In genomic region chr14:106586098-106586704, GRCh38 we compare ENCODE assay signal across 9 cellular contexts.
DNase-seq lines count a peak whose midpoint lies in the region; ATAC-seq, FAIRE-seq and TF ChIP-seq lines count a peak whose summit lies in the region.
"Had no signal": no experiment of that assay in that cellular context is flagged by ENCODE, and none has a peak within 500 bp of the region (broad histone marks: within the 10 kb centered on the region; RNA-seq: fewer than 3 reads in every experiment).

No MANE protein-coding gene starts in this region.

- H3K23me2 ChIP-seq in H1 (ENCODE audit: low read depth, low read length): no peaks in the 10 kb centered on the region

- no peak for TF ChIP-seq POLR2A in H1 (IDR thresholded peaks at IDR 0.05; ENCODE audit: control extremely low read depth in 1 of 2, low read depth in 2 of 2, low read length in 2 of 2)

- no peak overlapping the region for H2BK12ac ChIP-seq in H1 (ENCODE audit: low read depth, low read length)

- H2BK5ac ChIP-seq in H1 (ENCODE audit: low read depth, low read length): no peak overlapping the region

- no peak overlapping the region for H2AK5ac ChIP-seq in H1 (ENCODE audit: low read depth, low read length)

- H4K20me1 ChIP-seq in H1 (replicated peaks in 1 of 2; ENCODE audit: control insufficient read depth in 1 of 2, insufficient read depth in 2 of 2, low read length in 2 of 2): no peaks in the 10 kb centered on the region

- H3K9ac ChIP-seq in H1 (replicated peaks in 1 of 4; ENCODE audit: extremely low read depth in 1 of 4, low read depth in 3 of 4, low read length in 3 of 4): no peak overlapping the region

- H3K79me1 ChIP-seq in H1 (ENCODE audit: low read depth, low read length): no peaks in the 10 kb centered on the region

- no peaks in the 10 kb centered on the region for H3K4me1 ChIP-seq in H1 (replicated peaks in 1 of 4; ENCODE audit: control insufficient read depth in 3 of 4, insufficient read depth in 4 of 4, low read length in 3 of 4)

- no peak overlapping the region for H3K23ac ChIP-seq in H1 (ENCODE audit: insufficient read length)

- H4K8ac ChIP-seq in H1 (ENCODE audit: extremely low read depth, insufficient read depth, low read length): no peak overlapping the region

- peak; percentile 18 for DNase-seq in KG1 (lab: John Stamatoyannopoulos, UW)
- DNase-seq in activated CD4-positive, CD25-positive, alpha-beta regulatory T cell treated with anti-CD3 and anti-CD28 coated beads, Interleukin-2, amount 50 U/mL, for 16 hours (ENCODE audit: low read depth, low spot score): peak; percentile 17
- peak in 1 of 2 experiments; percentile 49 for DNase-seq in H1 (ENCODE audit: low read depth in 1 of 2, low spot score in 2 of 2)
- peak; percentile 52 for DNase-seq in stimulated activated CD8-positive, alpha-beta memory T cell treated with anti-CD3 and anti-CD28 coated beads, Interleukin-4, amount 100 ng/mL, for 24 hours (ENCODE audit: low read depth)
- no peak for DNase-seq in NCI-H446 treated with DMSO at 0.1 percent for 48 hours (lab: John Stamatoyannopoulos, UW)

- no peaks in the 10 kb centered on the region for H3K79me2 ChIP-seq in H1 (ENCODE audit: control insufficient read depth in 1 of 2, insufficient read depth in 2 of 2, low read length in 2 of 2)

- H3K4ac ChIP-seq in H1 (replicated peaks; ENCODE audit: insufficient read length, low read depth, low read length): no peak overlapping the region

- H2AFZ ChIP-seq in H1 (ENCODE audit: low read length): no peak overlapping the region

- H2BK120ac ChIP-seq in H1 (replicated peaks; ENCODE audit: low read depth, low read length): no peak overlapping the region

- H3K27me3 ChIP-seq in H1 (replicated peaks in 1 of 4; ENCODE audit: control insufficient read depth in 3 of 4, extremely low read depth in 1 of 4, insufficient read depth in 3 of 4, low read length in 3 of 4): no peaks in the 10 kb centered on the region

- H4K5ac ChIP-seq in H1 (ENCODE audit: insufficient read length, low read depth, low read length): no peak overlapping the region

- H3K36me3 ChIP-seq in H1 (ENCODE audit: control insufficient read depth in 2 of 4, insufficient read depth in 4 of 4, low read length in 3 of 4): peaks cover 0 to 3% (median 0%) of the 10 kb centered on the region in 4 experiments; a peak in 1 of 8 replicates

- no peak for ATAC-seq in HG03196 (IDR thresholded peaks at IDR 0.05; ENCODE audit: unreplicated experiment)
- no peak for ATAC-seq in GM19328 (IDR thresholded peaks at IDR 0.05; ENCODE audit: unreplicated experiment)

- H3K18ac ChIP-seq in H1 (ENCODE audit: extremely low read depth, low read length): no peak overlapping the region

- peak; percentile 20; a peak in 2 of 4 replicates for TF ChIP-seq RAD21 in H1 (IDR thresholded peaks at IDR 0.05 in 1 of 2, conservative IDR thresholded peaks at IDR 0.05 in 1 of 2; ENCODE audit: low read depth in 2 of 2, low read length in 2 of 2)

- TF ChIP-seq CTCF in GM12875 (IDR thresholded peaks at IDR 0.05; ENCODE audit: borderline replicate concordance, insufficient read depth, low read depth, low read length): peak; percentile 89
- TF ChIP-seq CTCF in H1 (IDR thresholded peaks at IDR 0.05; ENCODE audit: control extremely low read depth in 1 of 3, insufficient read depth in 1 of 3, low read depth in 1 of 3, low read length in 3 of 3): peak; percentile 5 to 35 (median 15); a peak in 2 of 4 replicates

- no peak overlapping the region for H3K56ac ChIP-seq in H1 (replicated peaks; ENCODE audit: insufficient read length, low read depth, low read length)

- 75% methylated on average over 8 of the region's 8 CpGs; no CpG with 5 or more reads in 1 of the 2 experiments for WGBS in H1 (ENCODE audit: extremely low coverage in 1 of 2, insufficient coverage in 1 of 2, insufficient read length in 1 of 2, insufficient replicate concordance in 2 of 2, low coverage in 1 of 2, low lambda C conversion rate in 2 of 2, missing lambda C conversion rate in 1 of 2), 2 experiments

- CTCF ChIA-PET in H1 (lab: Charles Lee; ENCODE audit: partially characterized antibody): interaction anchor here (1.1 kb wide), 1 partner anchor 105 kb away, joined by 4 read pairs; no protein-coding TSS in a partner anchor

- H3K4me2 ChIP-seq in H1 (ENCODE audit: insufficient read depth in 1 of 2, low read depth in 2 of 2, low read length in 2 of 2): no peak overlapping the region

- no peak for TF ChIP-seq EP300 in H1 (IDR thresholded peaks at IDR 0.05; ENCODE audit: borderline replicate concordance in 1 of 2, low read depth in 2 of 2, low read length in 2 of 2)

- H3K9me3 ChIP-seq in H1 (ENCODE audit: insufficient read depth in 2 of 2, low read depth in 1 of 2, low read length in 1 of 2): peaks cover 80 to 86% of the 10 kb centered on the region in 2 experiments

- no peak for FAIRE-seq in H1 (lab: Jason Lieb, UNC)

- no peak overlapping the region for H3K14ac ChIP-seq in H1 (ENCODE audit: insufficient read length)

- H4K91ac ChIP-seq in H1 (replicated peaks; ENCODE audit: insufficient read length, low read length): no peak overlapping the region

- no peak overlapping the region for H2BK15ac ChIP-seq in H1 (ENCODE audit: low read length)

- H3K27ac ChIP-seq in H1 (ENCODE audit: low read depth, low read length): no peak overlapping the region

- no peak overlapping the region for H2BK20ac ChIP-seq in H1 (ENCODE audit: low read length)

- POLR2A ChIA-PET in H1 (lab: Charles Lee; ENCODE audit: partially characterized antibody): no interaction called here

- H3K4me3 ChIP-seq in GM12875 (ENCODE audit: low read depth, low read length): no peak overlapping the region
- no peak overlapping the region for H3K4me3 ChIP-seq in H1 (ENCODE audit: extremely low read depth in 1 of 4, insufficient read depth in 2 of 4, low read depth in 3 of 4, low read length in 4 of 4)
- H3K4me3 ChIP-seq: lung had no signal

TF ChIP-seq in H1, 55 proteins besides CTCF, POLR2A, EP300 and RAD21:
- no peak for TF ChIP-seq SRF (IDR thresholded peaks at IDR 0.05; ENCODE audit: low read depth, low read length)
- no peak for TF ChIP-seq FOSL1 (IDR thresholded peaks at IDR 0.05; ENCODE audit: insufficient read depth, low read depth, low read length)
- TF ChIP-seq SIRT6 (IDR thresholded peaks at IDR 0.05; ENCODE audit: low read length): no peak
- no peak for TF ChIP-seq HDAC6 (IDR thresholded peaks at IDR 0.05; ENCODE audit: low read depth, low read length)
- TF ChIP-seq KDM5A (IDR thresholded peaks at IDR 0.05; ENCODE audit: low read length): no peak
- TF ChIP-seq, protein P1, sequence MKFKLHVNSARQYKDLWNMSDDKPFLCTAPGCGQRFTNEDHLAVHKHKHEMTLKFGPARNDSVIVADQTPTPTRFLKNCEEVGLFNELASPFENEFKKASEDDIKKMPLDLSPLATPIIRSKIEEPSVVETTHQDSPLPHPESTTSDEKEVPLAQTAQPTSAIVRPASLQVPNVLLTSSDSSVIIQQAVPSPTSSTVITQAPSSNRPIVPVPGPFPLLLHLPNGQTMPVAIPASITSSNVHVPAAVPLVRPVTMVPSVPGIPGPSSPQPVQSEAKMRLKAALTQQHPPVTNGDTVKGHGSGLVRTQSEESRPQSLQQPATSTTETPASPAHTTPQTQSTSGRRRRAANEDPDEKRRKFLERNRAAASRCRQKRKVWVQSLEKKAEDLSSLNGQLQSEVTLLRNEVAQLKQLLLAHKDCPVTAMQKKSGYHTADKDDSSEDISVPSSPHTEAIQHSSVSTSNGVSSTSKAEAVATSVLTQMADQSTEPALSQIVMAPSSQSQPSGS (IDR thresholded peaks at IDR 0.05; ENCODE audit: low read length): no peak
- no peak for TF ChIP-seq KDM1A (IDR thresholded peaks at IDR 0.05; ENCODE audit: borderline replicate concordance, low read length)
- TF ChIP-seq CBX8 (IDR thresholded peaks at IDR 0.05; ENCODE audit: borderline replicate concordance, low read depth, low read length): no peak
- no peak for TF ChIP-seq CTBP2 (IDR thresholded peaks at IDR 0.05; ENCODE audit: borderline replicate concordance, insufficient read depth, insufficient read length, low read length)
- no peak for TF ChIP-seq TBP (IDR thresholded peaks at IDR 0.05; ENCODE audit: low read depth, low read length)
- no peak for TF ChIP-seq TCF12 (IDR thresholded peaks at IDR 0.05; ENCODE audit: low read depth, low read length)
- TF ChIP-seq SIN3A (conservative IDR thresholded peaks at IDR 0.05 in 1 of 2, IDR thresholded peaks at IDR 0.05 in 1 of 2; ENCODE audit: low read depth in 1 of 2, low read length in 2 of 2): no peak
- TF ChIP-seq NANOG (IDR thresholded peaks at IDR 0.05; ENCODE audit: insufficient read depth, low read depth, low read length, poor library complexity, severe bottlenecking): no peak
- no peak for TF ChIP-seq SP1 (IDR thresholded peaks at IDR 0.05; ENCODE audit: low read depth, low read length)
- no peak for TF ChIP-seq JUND (IDR thresholded peaks at IDR 0.05; ENCODE audit: low read length)
- TF ChIP-seq CHD1 (IDR thresholded peaks at IDR 0.05; ENCODE audit: low read depth, low read length): no peak
